Comparison of ENCODE assay signal across 31 cellular contexts in genomic region chr2:234703258-234703657, GRCh38.
"Had no signal": no experiment of that assay in that cellular context is flagged by ENCODE, and none has a peak within 500 bp of the region (broad histone marks: within the 10 kb centered on the region; RNA-seq: fewer than 3 reads in every experiment).

No MANE protein-coding gene starts in this region.

- H3K4me3 ChIP-seq: left lung, lung, mucosa of descending colon, prostate gland, smooth muscle cell, stomach, thyroid gland, upper lobe of right lung had no signal

- H3K27me3 Mint-ChIP-seq: dendritic cell treated with granulocyte-macrophage colony-stimulating factor and Interleukin-4, amounts not matched to agents 40 ng/mL and 50 ng/mL, for 4 days had no signal

- H3K4me1 Mint-ChIP-seq: T-cell had no signal

- H3K4me2 ChIP-seq: smooth muscle cell had no signal

- H3K27ac Mint-ChIP-seq: activated CD4-positive, alpha-beta T cell treated with anti-CD3 and anti-CD28 coated beads for 36 hours; activated CD8-positive, alpha-beta T cell treated with anti-CD3 and anti-CD28 coated beads, Interleukin-2, amount 10 ng/mL, durations not matched to agents 7 days and 5 days; activated naive CD4-positive, alpha-beta T cell treated with anti-CD3 and anti-CD28 coated beads for 36 hours; activated naive CD8-positive, alpha-beta T cell treated with anti-CD3 and anti-CD28 coated beads for 36 hours; activated T-cell treated with anti-CD3 and anti-CD28 coated beads, Interleukin-2, amount 50 U/mL, for 72 hours; dendritic cell treated with granulocyte-macrophage colony-stimulating factor and Interleukin-4, amounts not matched to agents 40 ng/mL and 50 ng/mL, for 4 days; natural killer cell treated with Interleukin-12 subunit alpha and Interleukin-12 subunit beta and Interleukin-15 and Interleukin-18, amount 100 ng/mL, for 72 hours; stimulated activated naive B cell treated with anti-CD40 and anti-IgM and Interleukin-4, amounts not matched to agents 10 μg/mL and 1 μg/mL and 100 μg/mL, for 72 hours; T-cell; T-helper 2 cell treated with Interferon-gamma antibody and Interleukin-4, amounts not matched to agents 5 μg/mL and 100 μg/mL, for 36 hours had no signal

- H3K36me3 Mint-ChIP-seq: activated naive CD8-positive, alpha-beta T cell treated with anti-CD3 and anti-CD28 coated beads for 36 hours; natural killer cell treated with Interleukin-12 subunit alpha and Interleukin-12 subunit beta and Interleukin-15 and Interleukin-18, amount 100 ng/mL, for 72 hours; T-cell had no signal

- H3K36me3 ChIP-seq: brain microvascular endothelial cell, left lung, neutrophil, prostate gland, stomach, thyroid gland, upper lobe of right lung had no signal

- DNase-seq: activated CD4-positive, alpha-beta T cell treated with anti-CD3 and anti-CD28 coated beads for 36 hours; activated CD4-positive, CD25-positive, alpha-beta regulatory T cell; activated CD8-positive, alpha-beta T cell treated with anti-CD3 and anti-CD28 coated beads, Interleukin-2, amount 10 ng/mL, durations not matched to agents 7 days and 5 days; activated naive CD4-positive, alpha-beta T cell treated with anti-CD3 and anti-CD28 coated beads for 36 hours; activated naive CD8-positive, alpha-beta T cell treated with anti-CD3 and anti-CD28 coated beads for 36 hours; activated T-cell treated with anti-CD3 and anti-CD28 coated beads for 4 hours; activated T-cell treated with anti-CD3 and anti-CD28 coated beads, Interleukin-2, amount 50 U/mL, for 72 hours; brain microvascular endothelial cell; central memory CD4-positive, alpha-beta T cell; effector CD4-positive, alpha-beta T cell; left lung; mucosa of descending colon; retina; stimulated activated CD4-positive, alpha-beta T cell treated with anti-CD3 and anti-CD28 coated beads, Interleukin-15, amount 100 ng/mL, for 24 hours; stimulated activated CD4-positive, alpha-beta T cell treated with anti-CD3 and anti-CD28 coated beads, Interleukin-2, amount 100 ng/mL, for 24 hours; stimulated activated naive B cell treated with anti-CD40 and anti-IgM and Interleukin-4, amounts not matched to agents 10 μg/mL and 1 μg/mL and 100 μg/mL, for 72 hours; stomach; T-cell; thyroid gland; upper lobe of right lung had no signal

- H3K4me1 ChIP-seq: left lung, prostate gland, stomach, thyroid gland, upper lobe of right lung had no signal

- H3K27ac ChIP-seq: brain microvascular endothelial cell, epithelial cell of prostate, left lung, neutrophil, prostate gland, stomach, thyroid gland, upper lobe of right lung had no signal

- H3K9me3 ChIP-seq: neutrophil, prostate gland, thyroid gland, upper lobe of right lung had no signal

- H3K27me3 ChIP-seq: brain microvascular endothelial cell, left lung, neutrophil, stomach, thyroid gland, upper lobe of right lung had no signal

- H3K4me3 Mint-ChIP-seq: activated CD4-positive, alpha-beta T cell treated with anti-CD3 and anti-CD28 coated beads for 36 hours; activated CD8-positive, alpha-beta T cell treated with anti-CD3 and anti-CD28 coated beads, Interleukin-2, amount 10 ng/mL, durations not matched to agents 7 days and 5 days; activated naive CD4-positive, alpha-beta T cell treated with anti-CD3 and anti-CD28 coated beads for 36 hours; activated naive CD8-positive, alpha-beta T cell treated with anti-CD3 and anti-CD28 coated beads for 36 hours; activated T-cell treated with anti-CD3 and anti-CD28 coated beads, Interleukin-2, amount 50 U/mL, for 72 hours; dendritic cell treated with granulocyte-macrophage colony-stimulating factor and Interleukin-4, amounts not matched to agents 40 ng/mL and 50 ng/mL, for 4 days; natural killer cell treated with Interleukin-12 subunit alpha and Interleukin-12 subunit beta and Interleukin-15 and Interleukin-18, amount 100 ng/mL, for 72 hours; stimulated activated naive B cell treated with anti-CD40 and anti-IgM and Interleukin-4, amounts not matched to agents 10 μg/mL and 1 μg/mL and 100 μg/mL, for 72 hours; T-cell; T-helper 2 cell treated with Interferon-gamma antibody and Interleukin-4, amounts not matched to agents 5 μg/mL and 100 μg/mL, for 36 hours had no signal

- FAIRE-seq: astrocyte, endometrium, frontal cortex had no signal

- H3K9me3 Mint-ChIP-seq: natural killer cell treated with Interleukin-12 subunit alpha and Interleukin-12 subunit beta and Interleukin-15 and Interleukin-18, amount 100 ng/mL, for 72 hours had no signal

- ATAC-seq: activated CD4-positive, alpha-beta T cell treated with anti-CD3 and anti-CD28 coated beads for 36 hours; activated CD8-positive, alpha-beta T cell treated with anti-CD3 and anti-CD28 coated beads, Interleukin-2, amount 10 ng/mL, durations not matched to agents 7 days and 5 days; activated T-cell treated with anti-CD3 and anti-CD28 coated beads, Interleukin-2, amount 50 U/mL, for 72 hours; left lung; mucosa of descending colon; stimulated activated naive B cell treated with anti-CD40 and anti-IgM and Interleukin-4, amounts not matched to agents 10 μg/mL and 1 μg/mL and 100 μg/mL, for 72 hours; T-cell; upper lobe of right lung had no signal
